ENCODE assay signal across 13 cellular contexts in genomic region chr5:72427488-72428437, GRCh38.
DNase-seq lines count a peak whose midpoint lies in the region; ATAC-seq and TF ChIP-seq lines count a peak whose summit lies in the region.
"Had no signal": no experiment of that assay in that cellular context is flagged by ENCODE, and none has a peak within 500 bp of the region (broad histone marks: within the 10 kb centered on the region; RNA-seq: fewer than 3 reads in every experiment).

No MANE protein-coding gene starts in this region.

- H3K9me3 ChIP-seq in neuronal stem cell (replicated peaks in 1 of 2; ENCODE audit: control insufficient read depth in 2 of 2, insufficient read depth in 1 of 2, low read depth in 1 of 2, low read length in 2 of 2) (no peaks in the 10 kb centered on the region), adrenal gland (replicated peaks in 1 of 3) (no peaks in the 10 kb centered on the region)
- H3K9me3 ChIP-seq: BLaER1 treated with 17β-estradiol and CSF1 and Interleukin-3, amounts not matched to agents 10 nM and 100 nM had no signal

- H3K4me1 ChIP-seq in neuronal stem cell (ENCODE audit: control insufficient read depth in 2 of 2, insufficient read depth in 1 of 2, low read depth in 1 of 2, low read length in 2 of 2) = peaks cover 5 to 9% of the 10 kb centered on the region in 2 donors
- peaks cover 0 to 12% of the 10 kb centered on the region in 2 donors for H3K4me1 ChIP-seq in adrenal gland (replicated peaks in 1 of 2)
- H3K4me1 ChIP-seq: BLaER1 treated with 17β-estradiol and CSF1 and Interleukin-3, amounts not matched to agents 10 nM and 100 nM had no signal

- no peak overlapping the region for H2BK120ac ChIP-seq in neuronal stem cell (ENCODE audit: low read depth, low read length)

- no peak overlapping the region for H3K14ac ChIP-seq in neuronal stem cell (ENCODE audit: low read length)

- no peaks in the 10 kb centered on the region for H3K36me3 ChIP-seq in neuronal stem cell (replicated peaks in 1 of 2; ENCODE audit: control insufficient read depth in 2 of 2, insufficient read depth in 2 of 2, low read length in 2 of 2)
- no peaks in the 10 kb centered on the region for H3K36me3 ChIP-seq in adrenal gland (replicated peaks in 1 of 2)
- H3K36me3 ChIP-seq: BLaER1 treated with 17β-estradiol and CSF1 and Interleukin-3, amounts not matched to agents 10 nM and 100 nM had no signal

- no peak overlapping the region for H3K9ac ChIP-seq in neuronal stem cell (ENCODE audit: low read depth, low read length, poor library complexity)
- H3K9ac ChIP-seq: BLaER1 treated with 17β-estradiol and CSF1 and Interleukin-3, amounts not matched to agents 10 nM and 100 nM; KMS-11 had no signal

- H3K9me3 Mint-ChIP-seq in CD14-positive monocyte = peaks cover 0 to 2% (median 0%) of the 10 kb centered on the region in 7 donors

- no peak overlapping the region for H2AK5ac ChIP-seq in neuronal stem cell (ENCODE audit: low read depth, low read length)

- no peak overlapping the region for H3K23ac ChIP-seq in neuronal stem cell (ENCODE audit: low read depth, low read length, poor library complexity)

- H3K27ac ChIP-seq in neuronal stem cell (replicated peaks; ENCODE audit: low read length) (no peak overlapping the region), adrenal gland (peak overlapping the region in 1 of 5 donors; percentile 13)
- H3K27ac ChIP-seq: BLaER1 treated with 17β-estradiol and CSF1 and Interleukin-3, amounts not matched to agents 10 nM and 100 nM; KMS-11 had no signal

- peak overlapping the region in 1 of 7 donors; percentile 13 for H3K27ac Mint-ChIP-seq in CD14-positive monocyte
- H3K27ac Mint-ChIP-seq: activated CD4-positive, alpha-beta T cell treated with anti-CD3 and anti-CD28 coated beads for 36 hours had no signal

- H3K18ac ChIP-seq in neuronal stem cell (ENCODE audit: low read length) = no peak overlapping the region

- intact Hi-C loops in adrenal gland (cut with DNase I) = no loop called here
- intact Hi-C loops in CD14-positive monocyte (cut with micrococcal nuclease) = no loop called here

- no peak overlapping the region for H3K4me2 ChIP-seq in neuronal stem cell (ENCODE audit: insufficient read depth, low read length, poor library complexity, severe bottlenecking)
- H3K4me2 ChIP-seq: BLaER1 treated with 17β-estradiol and CSF1 and Interleukin-3, amounts not matched to agents 10 nM and 100 nM; KMS-11 had no signal

- H3K4me3 ChIP-seq in fibroblast of pulmonary artery (replicated peaks; ENCODE audit: low read depth, low read length) (no peak overlapping the region), neuronal stem cell (ENCODE audit: low read length in 2 of 2) (no peak overlapping the region), adrenal gland (no peak overlapping the region)
- H3K4me3 ChIP-seq: BLaER1 treated with 17β-estradiol and CSF1 and Interleukin-3, amounts not matched to agents 10 nM and 100 nM had no signal

- peaks cover 0 to 1% (median 0%) of the 10 kb centered on the region in 3 donors for H3K27me3 Mint-ChIP-seq in CD14-positive monocyte (ENCODE audit: low read depth in 3 of 3)

- peaks cover under 1% of the 10 kb centered on the region for H3K4me1 Mint-ChIP-seq in CD14-positive monocyte
- H3K4me1 Mint-ChIP-seq: activated CD4-positive, alpha-beta T cell treated with anti-CD3 and anti-CD28 coated beads for 36 hours had no signal

- no peak overlapping the region for H4K91ac ChIP-seq in neuronal stem cell (ENCODE audit: low read depth, low read length, poor library complexity)

- DNase-seq in Daoy (ENCODE audit: low read depth) (peak; percentile 46), NCI-H226 (peak; percentile 82), fibroblast of pulmonary artery (ENCODE audit: low read depth) (peak; percentile 68), neuronal stem cell (ENCODE audit: low spot score) (peak; percentile 11), NCI-H1436 (lab: John Stamatoyannopoulos, UW) (no peak), adrenal gland (no peak), CD14-positive monocyte (ENCODE audit: low spot score) (no peak)
- DNase-seq: activated CD4-positive, alpha-beta T cell treated with anti-CD3 and anti-CD28 coated beads for 36 hours; central memory CD4-positive, alpha-beta T cell; stimulated activated CD4-positive, alpha-beta T cell treated with anti-CD3 and anti-CD28 coated beads, Interleukin-2, amount 100 ng/mL, for 24 hours had no signal

- no peak for ATAC-seq in GM18517 (IDR thresholded peaks at IDR 0.05; ENCODE audit: unreplicated experiment)
- ATAC-seq: activated CD4-positive, alpha-beta T cell treated with anti-CD3 and anti-CD28 coated beads for 36 hours had no signal

- no peak overlapping the region for H3K4ac ChIP-seq in neuronal stem cell (ENCODE audit: low read length)

- no peak for TF ChIP-seq POLR2A in adrenal gland (IDR thresholded peaks at IDR 0.05)

- H4K8ac ChIP-seq in neuronal stem cell (ENCODE audit: low read depth, low read length) = no peak overlapping the region

- no peak overlapping the region for H3K4me3 Mint-ChIP-seq in CD14-positive monocyte
- H3K4me3 Mint-ChIP-seq: activated CD4-positive, alpha-beta T cell treated with anti-CD3 and anti-CD28 coated beads for 36 hours had no signal

- no peaks in the 10 kb centered on the region for H3K36me3 Mint-ChIP-seq in CD14-positive monocyte

- no peak overlapping the region for H2BK5ac ChIP-seq in neuronal stem cell (ENCODE audit: low read length)

- H2AFZ ChIP-seq in neuronal stem cell (ENCODE audit: low read length) = peak overlapping the region; percentile 1

- H2BK15ac ChIP-seq in neuronal stem cell (ENCODE audit: low read length) = no peak overlapping the region

- H3K27me3 ChIP-seq in neuronal stem cell (ENCODE audit: control insufficient read depth in 3 of 3, insufficient read depth in 3 of 3, low read depth in 1 of 3, low read length in 3 of 3) (no peaks in the 10 kb centered on the region), adrenal gland (no peaks in the 10 kb centered on the region)
- H3K27me3 ChIP-seq: BLaER1 treated with 17β-estradiol and CSF1 and Interleukin-3, amounts not matched to agents 10 nM and 100 nM had no signal

- TF ChIP-seq CTCF in fibroblast of pulmonary artery (IDR thresholded peaks at IDR 0.05; ENCODE audit: low read length, missing control alignments) (no peak), adrenal gland (IDR thresholded peaks at IDR 0.05) (no peak), CD14-positive monocyte (IDR thresholded peaks at IDR 0.05) (no peak)

- H2BK12ac ChIP-seq in neuronal stem cell (ENCODE audit: low read length) = no peak overlapping the region

- H3K79me1 ChIP-seq in neuronal stem cell (ENCODE audit: low read depth, low read length) = no peaks in the 10 kb centered on the region

- no CpG with 5 or more reads among the region's 6 CpGs for WGBS in neuronal stem cell (ENCODE audit: extremely low coverage in 2 of 2, insufficient read length in 2 of 2, insufficient replicate concordance in 1 of 2), 2 donors
- 50 to 62% (median 56%) methylated on average over 6 of the region's 6 CpGs for WGBS in adrenal gland, 4 donors

Comparison
In these comparisons a context has a peak if more than half of its experiments do, and no peak if none do; other contexts are left out.
1. DNase-seq: peak in Daoy (single experiment), NCI-H226 (single experiment), fibroblast of pulmonary artery (single experiment) and neuronal stem cell (single experiment); none in NCI-H1436 (single experiment), adrenal gland (0 of 7) and CD14-positive monocyte (single experiment).